14 cellular contexts compared by ENCODE assay signal in the genomic region with DNA sequence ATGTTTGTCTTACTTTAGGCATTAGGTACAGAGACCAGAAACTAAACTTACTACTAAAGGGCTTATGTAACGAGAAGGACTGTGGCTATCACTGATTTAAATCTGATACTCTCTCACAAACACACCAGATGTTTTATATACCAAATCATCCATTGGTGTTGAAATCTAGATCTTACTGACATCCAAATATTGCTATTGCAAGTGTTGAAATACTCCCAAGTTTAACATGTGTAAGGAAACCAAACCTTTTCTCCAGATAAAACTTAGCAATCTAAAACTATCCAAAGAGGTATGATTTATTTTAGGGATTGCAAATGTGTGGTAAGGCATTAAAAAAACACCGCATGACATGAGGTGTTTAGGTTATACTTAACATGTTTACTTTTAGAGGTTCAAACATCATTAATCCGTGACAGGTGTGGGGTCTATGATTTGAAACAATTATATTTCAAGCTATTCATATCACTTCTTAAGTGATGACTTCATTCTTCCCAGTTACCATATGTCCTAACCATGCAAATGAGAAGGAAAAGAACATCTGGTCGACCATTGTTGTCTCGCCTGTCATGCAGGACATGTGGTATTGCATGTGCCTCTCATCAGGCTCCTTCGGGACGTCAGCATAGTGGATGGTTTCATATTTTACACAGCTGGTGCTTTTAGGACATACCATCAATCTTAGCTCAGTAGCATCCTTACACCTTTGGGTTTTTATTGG.
A peak's percentile ranks its signal among the peaks of the same experiment; 100 is the strongest.
DNase-seq lines count a peak whose midpoint lies in the region; ATAC-seq and TF ChIP-seq lines count a peak whose summit lies in the region.
"Had no signal": no experiment of that assay in that cellular context is flagged by ENCODE, and none has a peak within 500 bp of the region (broad histone marks: within the 10 kb centered on the region; RNA-seq: fewer than 3 reads in every experiment).

No MANE protein-coding gene starts in this region.

- no peaks in the 10 kb centered on the region for H3K36me3 Mint-ChIP-seq in effector memory CD8-positive, alpha-beta T cell (ENCODE audit: insufficient read depth)
- H3K36me3 Mint-ChIP-seq: activated naive CD8-positive, alpha-beta T cell had no signal

- no peak for TF ChIP-seq CTCF in GM10248 (IDR thresholded peaks at IDR 0.05; ENCODE audit: control extremely low read depth, extremely low read depth, low read depth, missing control alignments)
- TF ChIP-seq CTCF in spleen (IDR thresholded peaks at IDR 0.05 in 8 of 11, conservative IDR thresholded peaks at IDR 0.05 in 3 of 11) = no peak
- TF ChIP-seq CTCF in PC-9 (conservative IDR thresholded peaks at IDR 0.05) = no peak

- H2AFZ ChIP-seq in PC-9 = no peak overlapping the region

- H4K20me1 ChIP-seq in PC-9 (ENCODE audit: insufficient read depth) = no peaks in the 10 kb centered on the region

- TF ChIP-seq POLR2A in spleen (IDR thresholded peaks at IDR 0.05) = no peak

- H3K27ac Mint-ChIP-seq in effector memory CD8-positive, alpha-beta T cell = no peak overlapping the region
- H3K27ac Mint-ChIP-seq: activated B cell treated with CpG ODN at 0.5 μM for 24 hours; activated naive CD8-positive, alpha-beta T cell; progenitor cell of endocrine pancreas had no signal

- BruUV-seq in PC-9 (replicated peaks; lab: Mats Ljungman, UMichigan) = no TSS peak

- peaks cover 32 to 47% of the 10 kb centered on the region in 2 donors for H3K27me3 Mint-ChIP-seq in effector memory CD8-positive, alpha-beta T cell
- H3K27me3 Mint-ChIP-seq: progenitor cell of endocrine pancreas had no signal

- H3K4me3 ChIP-seq in adipocyte (ENCODE audit: low read length) = no peak overlapping the region
- no peak overlapping the region for H3K4me3 ChIP-seq in spleen
- no peak overlapping the region for H3K4me3 ChIP-seq in PC-9

- no peaks in the 10 kb centered on the region for H3K9me3 Mint-ChIP-seq in effector memory CD8-positive, alpha-beta T cell
- H3K9me3 Mint-ChIP-seq: activated B cell treated with CpG ODN at 0.5 μM for 24 hours had no signal

- H3K4me1 Mint-ChIP-seq in effector memory CD8-positive, alpha-beta T cell (ENCODE audit: low read depth in 2 of 2) = no peaks in the 10 kb centered on the region

- H3K27me3 ChIP-seq in adipocyte (replicated peaks; ENCODE audit: control insufficient read depth, insufficient read depth, low read length) (peaks cover 51% of the 10 kb centered on the region), spleen (replicated peaks in 1 of 7) (peaks cover 0 to 4% (median 0%) of the 10 kb centered on the region in 7 donors), PC-9 (ENCODE audit: insufficient read depth, low read depth) (no peaks in the 10 kb centered on the region)

- POLR2A ChIA-PET in GM10248 (lab: Yijun Ruan, JAX) = no interaction called here
- POLR2A ChIA-PET in PC-9 (lab: Charles Lee; ENCODE audit: unreplicated experiment) = no interaction called here

- H3K27ac ChIP-seq in spleen (no peak overlapping the region), PC-9 (no peak overlapping the region)

- H3K4me3 Mint-ChIP-seq in effector memory CD8-positive, alpha-beta T cell = no peak overlapping the region
- H3K4me3 Mint-ChIP-seq: activated B cell treated with CpG ODN at 0.5 μM for 24 hours; activated naive CD8-positive, alpha-beta T cell had no signal

- H3K4me1 ChIP-seq in adipocyte (ENCODE audit: control insufficient read depth, insufficient read depth, low read length) (peaks cover 12% of the 10 kb centered on the region), spleen (no peaks in the 10 kb centered on the region), PC-9 (replicated peaks; ENCODE audit: insufficient read depth) (no peaks in the 10 kb centered on the region)

- no peak overlapping the region for H3K9ac ChIP-seq in adipocyte (ENCODE audit: low read length)

- ATAC-seq in GM19463 (IDR thresholded peaks at IDR 0.05; ENCODE audit: unreplicated experiment) (peak; percentile 86), HG03175 (IDR thresholded peaks at IDR 0.05; ENCODE audit: unreplicated experiment) (peak; percentile 66), GM21381 (IDR thresholded peaks at IDR 0.05; ENCODE audit: unreplicated experiment) (no peak)
- no peak for ATAC-seq in effector memory CD8-positive, alpha-beta T cell (replicated peaks)
- ATAC-seq: HepG2 had no signal

- no peaks in the 10 kb centered on the region for H3K79me2 ChIP-seq in PC-9 (ENCODE audit: low read depth)

- H3K4me2 ChIP-seq in PC-9 = no peak overlapping the region

- WGBS in spleen, 5 donors = 52 to 74% (median 60%) methylated on average over 7 of the region's 7 CpGs

- no peaks in the 10 kb centered on the region for H3K9me3 ChIP-seq in adipocyte (ENCODE audit: control insufficient read depth, low read length)
- no peaks in the 10 kb centered on the region for H3K9me3 ChIP-seq in spleen
- no peaks in the 10 kb centered on the region for H3K9me3 ChIP-seq in PC-9 (ENCODE audit: insufficient read depth, low read depth)

- CTCF ChIA-PET in GM10248 (lab: Yijun Ruan, JAX) (interaction anchor here (0.8 to 2.4 kb wide), 6 partner anchors 8 to 50 kb away, joined by 3 to 12 read pairs (median 3); no protein-coding TSS in a partner anchor), PC-9 (lab: Charles Lee) (no interaction called here)

- H3K36me3 ChIP-seq in adipocyte (ENCODE audit: control insufficient read depth, insufficient read depth, low read length, severe bottlenecking) = no peaks in the 10 kb centered on the region
- no peaks in the 10 kb centered on the region for H3K36me3 ChIP-seq in spleen
- no peaks in the 10 kb centered on the region for H3K36me3 ChIP-seq in PC-9 (ENCODE audit: low read depth)

- no peaks in the 10 kb centered on the region for H3K9me2 ChIP-seq in PC-9 (ENCODE audit: insufficient read depth)

- intact Hi-C loops in spleen (cut with DNase I; ENCODE audit: low total_unique reads) (no loop called here), PC-9 (cut with micrococcal nuclease; ENCODE audit: unreplicated experiment) (no loop called here)

- DNase-seq in GM10248 (ENCODE audit: extremely low spot score) = peak; percentile 20
- peak; percentile 30 for DNase-seq in adipocyte (ENCODE audit: low read depth)
- no peak for DNase-seq in spleen
- DNase-seq in effector memory CD8-positive, alpha-beta T cell = no peak
- no peak for DNase-seq in PC-9
- DNase-seq: activated B cell treated with CpG ODN at 0.5 μM for 24 hours, C1 segment of cervical spinal cord, OCI-M1 had no signal

- no peaks in the 10 kb centered on the region for H3F3A ChIP-seq in PC-9 (ENCODE audit: insufficient read depth, low read depth)

Comparison
In these comparisons a context has a peak if more than half of its experiments do, and no peak if none do; other contexts are left out.
1. DNase-seq: peak in GM10248 (single experiment) and adipocyte (single experiment); none in spleen (single experiment), effector memory CD8-positive, alpha-beta T cell (0 of 3) and PC-9 (0 of 2).
2. ATAC-seq: peak in GM19463 (single experiment) and HG03175 (single experiment); none in effector memory CD8-positive, alpha-beta T cell (single experiment) and GM21381 (single experiment).